ENCODE assay signal across 8 cellular contexts in the genomic region with DNA sequence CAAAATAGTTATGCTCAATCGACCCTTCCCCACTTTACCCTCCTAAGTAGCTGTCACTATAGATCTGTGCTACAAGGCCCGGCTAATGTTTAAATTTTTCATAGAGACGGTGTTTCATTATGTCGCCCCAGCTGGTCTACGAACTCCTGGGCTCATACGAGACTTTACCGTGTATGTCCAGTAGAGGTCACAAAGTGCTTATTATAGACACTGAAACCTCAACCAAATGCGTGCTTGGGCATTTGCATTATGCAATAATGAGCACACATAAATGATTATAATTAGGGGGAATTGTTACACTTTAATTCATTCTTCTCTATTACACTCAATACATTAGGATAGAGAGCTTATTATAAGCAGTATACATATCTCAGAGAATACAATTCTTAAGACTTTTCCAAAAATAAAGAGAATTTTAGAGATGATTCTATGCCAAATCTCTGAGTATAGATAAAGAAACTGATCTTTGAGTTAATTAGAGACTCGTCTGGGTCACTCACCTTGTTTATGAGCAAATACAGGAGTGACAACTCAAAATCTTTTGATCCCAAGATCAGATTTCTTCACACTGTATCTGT. TPM values are rescaled to one million over a fixed set of nuclear protein-coding genes. Genes with fewer than 3 reads are reported as not detected.
DNase-seq lines count a peak whose midpoint lies in the region; ATAC-seq and TF ChIP-seq lines count a peak whose summit lies in the region.
"Had no signal": no experiment of that assay in that cellular context is flagged by ENCODE, and none has a peak within 500 bp of the region (broad histone marks: within the 10 kb centered on the region; RNA-seq: fewer than 3 reads in every experiment).

No MANE protein-coding gene starts in this region.

- no peaks in the 10 kb centered on the region for H3K9me3 ChIP-seq in right atrium auricular region
- H3K9me3 ChIP-seq in skeletal muscle satellite cell (replicated peaks; ENCODE audit: low read length): no peaks in the 10 kb centered on the region

- H3K4me1 ChIP-seq in right atrium auricular region (no peaks in the 10 kb centered on the region), skeletal muscle satellite cell (ENCODE audit: control insufficient read depth, insufficient read depth, low read length) (no peaks in the 10 kb centered on the region)

- no peak overlapping the region for H3K4me3 Mint-ChIP-seq in activated naive CD8-positive, alpha-beta T cell treated with anti-CD3 and anti-CD28 coated beads, Interleukin-2, amount 10 ng/mL, durations not matched to agents 7 days and 5 days

- H3K36me3 ChIP-seq in right atrium auricular region (no peaks in the 10 kb centered on the region), skeletal muscle satellite cell (ENCODE audit: insufficient read depth, low read length) (no peaks in the 10 kb centered on the region)

- H3K9me3 Mint-ChIP-seq in activated naive CD8-positive, alpha-beta T cell treated with anti-CD3 and anti-CD28 coated beads, Interleukin-2, amount 10 ng/mL, durations not matched to agents 7 days and 5 days: no peaks in the 10 kb centered on the region

- peak; percentile 84 for ATAC-seq in GM19372 (IDR thresholded peaks at IDR 0.05; ENCODE audit: low read depth, unreplicated experiment)
- peak; percentile 92 for ATAC-seq in HG03280 (IDR thresholded peaks at IDR 0.05; ENCODE audit: unreplicated experiment)
- peak; percentile 78 for ATAC-seq in activated naive CD8-positive, alpha-beta T cell treated with anti-CD3 and anti-CD28 coated beads, Interleukin-2, amount 10 ng/mL, durations not matched to agents 7 days and 5 days (ENCODE audit: low read depth)

- H3K36me3 Mint-ChIP-seq in activated naive CD8-positive, alpha-beta T cell treated with anti-CD3 and anti-CD28 coated beads, Interleukin-2, amount 10 ng/mL, durations not matched to agents 7 days and 5 days: no peaks in the 10 kb centered on the region

- H3K4me1 Mint-ChIP-seq in activated naive CD8-positive, alpha-beta T cell treated with anti-CD3 and anti-CD28 coated beads, Interleukin-2, amount 10 ng/mL, durations not matched to agents 7 days and 5 days: peaks cover 10% of the 10 kb centered on the region

- H3K27ac ChIP-seq in right atrium auricular region: no peak overlapping the region

- no peak overlapping the region for H3K27ac Mint-ChIP-seq in activated naive CD8-positive, alpha-beta T cell treated with anti-CD3 and anti-CD28 coated beads, Interleukin-2, amount 10 ng/mL, durations not matched to agents 7 days and 5 days

- peak; percentile 47 to 76 for TF ChIP-seq CTCF in right atrium auricular region (IDR thresholded peaks at IDR 0.05)

- H3K9ac ChIP-seq in skeletal muscle satellite cell (ENCODE audit: low read depth, low read length): no peak overlapping the region

- H3K27me3 Mint-ChIP-seq in activated naive CD8-positive, alpha-beta T cell treated with anti-CD3 and anti-CD28 coated beads, Interleukin-2, amount 10 ng/mL, durations not matched to agents 7 days and 5 days: peaks cover 2% of the 10 kb centered on the region

- POLR2A ChIA-PET in activated naive CD8-positive, alpha-beta T cell treated with anti-CD3 and anti-CD28 coated beads, Interleukin-2, amount 10 ng/mL, durations not matched to agents 7 days and 5 days (lab: Charles Lee): no interaction called here

- H3K27me3 ChIP-seq in right atrium auricular region (no peaks in the 10 kb centered on the region), skeletal muscle satellite cell (ENCODE audit: control insufficient read depth, insufficient read depth, low read length) (peaks cover 4% of the 10 kb centered on the region)

- peak; percentile 85 for DNase-seq in ELR (ENCODE audit: low read depth)
- DNase-seq in NCI-H526 (lab: John Stamatoyannopoulos, UW): peak; percentile 61 to 88
- DNase-seq in activated naive CD8-positive, alpha-beta T cell treated with anti-CD3 and anti-CD28 coated beads, Interleukin-2, amount 10 ng/mL, durations not matched to agents 7 days and 5 days: no peak
- no peak for DNase-seq in right atrium auricular region (ENCODE audit: low spot score)

- H3K4me2 ChIP-seq in skeletal muscle satellite cell (ENCODE audit: low read length): peak overlapping the region; percentile 34

- H3K4me3 ChIP-seq in right atrium auricular region (no peak overlapping the region), skeletal muscle satellite cell (ENCODE audit: low read length) (no peak overlapping the region)

RNA-seq across cellular contexts. Expression of a gene that starts 12.5 kb away (rescaled TPM):
- 10 to 100 TPM; 67.2 to 70.0 TPM for total RNA-seq in activated naive CD8-positive, alpha-beta T cell treated with anti-CD3 and anti-CD28 coated beads, Interleukin-2, amount 10 ng/mL, durations not matched to agents 7 days and 5 days
- total RNA-seq in right atrium auricular region: 10 to 100 TPM; 41.9 to 78.5 TPM
- 37.0 and 40.8 TPM in 2 replicates for total RNA-seq in skeletal muscle satellite cell (2012; rRNA removed)

RNA-seq across cellular contexts. Expression of a gene that starts 22.2 kb away (rescaled TPM):
- total RNA-seq in activated naive CD8-positive, alpha-beta T cell treated with anti-CD3 and anti-CD28 coated beads, Interleukin-2, amount 10 ng/mL, durations not matched to agents 7 days and 5 days: not detected
- total RNA-seq in right atrium auricular region: not detected
- total RNA-seq in skeletal muscle satellite cell (2012; rRNA removed): not detected in 2 replicates
- total RNA-seq: temporal lobe had no signal

RNA-seq across cellular contexts. Expression of a gene that starts 43.2 kb away (rescaled TPM):
- total RNA-seq in activated naive CD8-positive, alpha-beta T cell treated with anti-CD3 and anti-CD28 coated beads, Interleukin-2, amount 10 ng/mL, durations not matched to agents 7 days and 5 days: not detected
- not detected for total RNA-seq in right atrium auricular region
- not detected in 2 replicates for total RNA-seq in skeletal muscle satellite cell (2012; rRNA removed)
- total RNA-seq: temporal lobe had no signal

RNA-seq across cellular contexts. Expression of a gene that starts 55.5 kb away (rescaled TPM):
- total RNA-seq in activated naive CD8-positive, alpha-beta T cell treated with anti-CD3 and anti-CD28 coated beads, Interleukin-2, amount 10 ng/mL, durations not matched to agents 7 days and 5 days: not detected
- not detected for total RNA-seq in right atrium auricular region
- not detected in 2 replicates for total RNA-seq in skeletal muscle satellite cell (2012; rRNA removed)
- total RNA-seq: temporal lobe had no signal

Comparison
In these comparisons a context has a peak if more than half of its experiments do, and no peak if none do; other contexts are left out.
1. DNase-seq: peak in ELR (single experiment) and NCI-H526 (2 of 2); none in activated naive CD8-positive, alpha-beta T cell treated with anti-CD3 and anti-CD28 coated beads, Interleukin-2, amount 10 ng/mL, durations not matched to agents 7 days and 5 days (single experiment) and right atrium auricular region (single experiment).
2. Peak in every context shown above with its lines, with median percentiles within 50 percentile points of each other: ATAC-seq.